ENCODE assay signal across 8 cellular contexts in genomic region chr20:45880988-45881788, GRCh38. TPM values are rescaled to one million over a fixed set of nuclear protein-coding genes. Genes with fewer than 3 reads are reported as not detected.
DNase-seq lines count a peak whose midpoint lies in the region; ATAC-seq, FAIRE-seq and TF ChIP-seq lines count a peak whose summit lies in the region.

ZSWIM1 (plus strand) TSS chr20:45881227; CDS start chr20:45882593, 1,366 bp downstream.

- peak; percentile 97 for TF ChIP-seq POLR2A in GM12891 (IDR thresholded peaks at IDR 0.05; ENCODE audit: low read depth, low read length)
- peak; percentile 23 to 67 for TF ChIP-seq POLR2A in tibial nerve (IDR thresholded peaks at IDR 0.05)

- peak within 1 kb of the TSS; percentile 97 for H3K9ac ChIP-seq in adipocyte (ENCODE audit: low read length)
- peak within 1 kb of the TSS; percentile 21 for H3K9ac ChIP-seq in parathyroid adenoma

- DNase-seq in GM12891 (ENCODE audit: insufficient read length, low spot score) = peak; percentile 94
- peak; percentile 93 for DNase-seq in NCI-H1417 treated with DMSO at 0.1 percent for 48 hours (lab: John Stamatoyannopoulos, UW)
- DNase-seq in SW 1271 (lab: John Stamatoyannopoulos, UW) = peak; percentile 96 to 98
- peak; percentile 100 for DNase-seq in adipocyte (ENCODE audit: low read depth)
- peak; percentile 100 for DNase-seq in cardiac septum (ENCODE audit: low spot score)
- DNase-seq in tibial nerve (ENCODE audit: low spot score in 2 of 2) = peak; percentile 100

- peak within 1 kb of the TSS; percentile 88 for H2AFZ ChIP-seq in parathyroid adenoma

- H3K36me3 ChIP-seq in adipocyte (ENCODE audit: control insufficient read depth, insufficient read depth, low read length, severe bottlenecking) (peaks cover 27% of the 10 kb centered on the region), parathyroid adenoma (ENCODE audit: control insufficient read depth, insufficient read depth, low read length) (no peaks in the 10 kb centered on the region), tibial nerve (peaks cover 0 to 70% (median 3%) of the 10 kb centered on the region in 3 donors)

- peak; percentile 99 for ATAC-seq in HG02798 (IDR thresholded peaks at IDR 0.05; ENCODE audit: poor library complexity, unreplicated experiment)

- intact Hi-C loops in cardiac septum (cut with DNase I) = loop anchor here (2.0 kb wide), 1 partner anchor 90 kb away; no protein-coding TSS in a partner anchor

- no peaks in the 10 kb centered on the region for H3K9me3 ChIP-seq in adipocyte (ENCODE audit: control insufficient read depth, low read length)
- no peaks in the 10 kb centered on the region for H3K9me3 ChIP-seq in parathyroid adenoma (ENCODE audit: control insufficient read depth, low read length)
- H3K9me3 ChIP-seq in tibial nerve = no peaks in the 10 kb centered on the region

- H3K4me3 ChIP-seq in adipocyte (ENCODE audit: low read length) = peak within 1 kb of the TSS; percentile 99
- H3K4me3 ChIP-seq in parathyroid adenoma (ENCODE audit: low read depth, low read length) = peak within 1 kb of the TSS; percentile 89
- peak within 1 kb of the TSS; percentile 41 to 76 (median 51) for H3K4me3 ChIP-seq in tibial nerve

- FAIRE-seq in GM12891 (lab: Jason Lieb, UNC) = peak; percentile 97

- H3K4me1 ChIP-seq in adipocyte (ENCODE audit: control insufficient read depth, insufficient read depth, low read length) = peaks cover 29% of the 10 kb centered on the region
- no peaks in the 10 kb centered on the region for H3K4me1 ChIP-seq in parathyroid adenoma
- H3K4me1 ChIP-seq in tibial nerve = peaks cover 0 to 56% (median 14%) of the 10 kb centered on the region in 4 donors

- H3K27me3 ChIP-seq in adipocyte (replicated peaks; ENCODE audit: control insufficient read depth, insufficient read depth, low read length) = no peaks in the 10 kb centered on the region
- no peaks in the 10 kb centered on the region for H3K27me3 ChIP-seq in parathyroid adenoma (ENCODE audit: control insufficient read depth, insufficient read depth, low read length)
- no peaks in the 10 kb centered on the region for H3K27me3 ChIP-seq in tibial nerve

- 1% methylated on average over 23 of the region's 23 CpGs for WGBS in tibial nerve, 2 donors

- no peak for TF ChIP-seq CTCF in parathyroid adenoma (IDR thresholded peaks at IDR 0.05)
- peak in 1 of 5 experiments; percentile 33 for TF ChIP-seq CTCF in tibial nerve (IDR thresholded peaks at IDR 0.05)

- H3K79me2 ChIP-seq in parathyroid adenoma = peaks cover 4% of the 10 kb centered on the region

- H3K4me2 ChIP-seq in parathyroid adenoma (ENCODE audit: low read length) = peak within 1 kb of the TSS; percentile 95

- TF ChIP-seq EP300 in tibial nerve (IDR thresholded peaks at IDR 0.05) = peak in 1 of 2 donors; percentile 91

- H3K27ac ChIP-seq in parathyroid adenoma (peak within 1 kb of the TSS; percentile 70), tibial nerve (peak within 1 kb of the TSS; percentile 73 to 93 (median 82))

TF ChIP-seq in GM12891, 5 proteins besides CTCF, POLR2A, EP300 and RAD21:
- peak; percentile 97 for TF ChIP-seq POLR2AphosphoS5 (IDR thresholded peaks at IDR 0.05; ENCODE audit: low read depth, low read length)
- no peak for TF ChIP-seq POU2F2 (IDR thresholded peaks at IDR 0.05; ENCODE audit: low read depth, low read length)
- TF ChIP-seq TAF1 (IDR thresholded peaks at IDR 0.05; ENCODE audit: low read depth, low read length) = peak; percentile 98
- TF ChIP-seq SPI1 (IDR thresholded peaks at IDR 0.05; ENCODE audit: low read depth, low read length) = no peak
- peak; percentile 50 for TF ChIP-seq PAX5 (IDR thresholded peaks at IDR 0.05; ENCODE audit: insufficient read depth, low read length, severe bottlenecking)

RNA-seq across cellular contexts. Expression of gene ZSWIM1, which starts in this region (rescaled TPM):
- 5.9 TPM for polyA plus RNA-seq in GM12891 (2012; ENCODE audit: low read depth, missing spikeins)
- total RNA-seq in cardiac septum (6.9 TPM), tibial nerve (1 to 10 TPM; 4.5 to 8.2 (median 6.0) TPM)

Comparison
In these comparisons a context has a peak if more than half of its experiments do, and no peak if none do; other contexts are left out.
1. Peak in every context shown above with its lines: DNase-seq, ATAC-seq, H3K4me3 ChIP-seq and H3K27ac ChIP-seq.